ENCODE assay signal across 14 cellular contexts in the genomic region with DNA sequence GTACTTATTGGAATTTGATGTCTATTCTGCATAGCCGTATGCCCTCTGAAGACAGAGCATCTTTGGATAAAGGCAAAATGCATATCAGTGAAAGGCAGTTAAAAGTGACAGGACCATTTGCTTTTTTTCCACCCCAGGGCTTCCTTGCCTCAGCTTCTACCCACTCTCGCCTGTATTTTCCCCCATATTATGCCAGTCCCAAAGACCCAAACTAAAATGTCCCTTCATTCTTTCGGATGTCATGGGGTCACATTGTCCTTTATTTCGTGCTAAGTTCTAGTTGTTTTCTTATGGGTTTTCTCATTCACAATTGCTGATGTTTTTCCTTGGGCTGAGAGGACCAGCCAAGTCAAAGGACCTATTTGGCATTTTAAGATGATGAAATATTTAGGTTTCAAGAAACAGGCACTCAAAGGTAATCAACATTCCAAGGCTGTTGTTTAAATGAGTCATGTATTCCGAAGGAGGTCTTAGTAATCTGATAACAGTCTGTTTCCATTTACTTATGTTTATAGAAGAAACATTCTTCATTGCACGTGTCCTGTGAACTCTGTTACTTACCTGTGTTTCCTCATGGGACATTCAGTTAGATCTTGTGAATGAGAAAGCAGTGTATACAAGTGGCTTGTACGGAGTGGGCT.
A peak's percentile ranks its signal among the peaks of the same experiment; 100 is the strongest.
DNase-seq lines count a peak whose midpoint lies in the region; ATAC-seq, FAIRE-seq and TF ChIP-seq lines count a peak whose summit lies in the region.
"Had no signal": no experiment of that assay in that cellular context is flagged by ENCODE, and none has a peak within 500 bp of the region (broad histone marks: within the 10 kb centered on the region; RNA-seq: fewer than 3 reads in every experiment).

No MANE protein-coding gene starts in this region.

- no peaks in the 10 kb centered on the region for H3K9me3 ChIP-seq in GM23248 (ENCODE audit: low read depth)
- H3K9me3 ChIP-seq in parathyroid adenoma (ENCODE audit: control insufficient read depth, low read length) = no peaks in the 10 kb centered on the region
- H3K9me3 ChIP-seq in OCI-LY7 (ENCODE audit: low read length) = no peaks in the 10 kb centered on the region
- no peaks in the 10 kb centered on the region for H3K9me3 ChIP-seq in vagina

- no TSS peak for BruUV-seq in OCI-LY7 (replicated peaks; lab: Mats Ljungman, UMichigan)

- H3K4me1 ChIP-seq in GM23248 (ENCODE audit: insufficient read depth) (peaks cover 23% of the 10 kb centered on the region), parathyroid adenoma (peaks cover 59% of the 10 kb centered on the region), OCI-LY7 (ENCODE audit: insufficient read depth, low read length, poor library complexity, severe bottlenecking) (no peaks in the 10 kb centered on the region), vagina (no peaks in the 10 kb centered on the region)

- H3K4me3 ChIP-seq in GM23248 = no peak overlapping the region
- H3K4me3 ChIP-seq in fibroblast of mammary gland (ENCODE audit: control insufficient read depth, low read depth, low read length) = no peak overlapping the region
- no peak overlapping the region for H3K4me3 ChIP-seq in parathyroid adenoma (ENCODE audit: low read depth, low read length)
- H3K4me3 ChIP-seq in OCI-LY7 (ENCODE audit: low read depth, low read length, poor library complexity, severe bottlenecking) = no peak overlapping the region
- H3K4me3 ChIP-seq in vagina = no peak overlapping the region
- H3K4me3 ChIP-seq: GM12878 had no signal

- intact Hi-C loops in OCI-LY7 (cut with micrococcal nuclease; ENCODE audit: unreplicated experiment) (no loop called here), vagina (cut with DNase I) (no loop called here)

- 34 to 44% methylated on average over 7 of the region's 7 CpGs for WGBS in GM23248 (ENCODE audit: low coverage in 1 of 2, low lambda C conversion rate in 2 of 2, missing lambda C conversion rate in 2 of 2), 2 experiments

- H2AFZ ChIP-seq in GM23248 = no peak overlapping the region
- H2AFZ ChIP-seq in parathyroid adenoma = no peak overlapping the region
- H2AFZ ChIP-seq in OCI-LY7 (ENCODE audit: low read length) = no peak overlapping the region

- no peaks in the 10 kb centered on the region for H3K36me3 ChIP-seq in GM23248 (ENCODE audit: low read depth)
- peaks cover 11% of the 10 kb centered on the region for H3K36me3 ChIP-seq in parathyroid adenoma (ENCODE audit: control insufficient read depth, insufficient read depth, low read length)
- H3K36me3 ChIP-seq in OCI-LY7 (ENCODE audit: insufficient read depth, low read length) = no peaks in the 10 kb centered on the region
- H3K36me3 ChIP-seq in vagina = no peaks in the 10 kb centered on the region

- in situ Hi-C loops in GM23248 (cut with MboI) = no loop called here

- peak overlapping the region; percentile 35 for H3K27ac ChIP-seq in GM23248
- H3K27ac ChIP-seq in parathyroid adenoma = peak overlapping the region; percentile 100
- no peak overlapping the region for H3K27ac ChIP-seq in OCI-LY7 (ENCODE audit: low read depth, low read length, poor library complexity, severe bottlenecking)
- no peak overlapping the region for H3K27ac ChIP-seq in vagina

- H3K4me2 ChIP-seq in GM23248 (ENCODE audit: unreplicated experiment) = peak overlapping the region; percentile 50
- peak overlapping the region; percentile 20 for H3K4me2 ChIP-seq in parathyroid adenoma (ENCODE audit: low read length)
- H3K4me2 ChIP-seq in OCI-LY7 (ENCODE audit: low read length) = no peak overlapping the region

- no peak for ATAC-seq in GM19351 (IDR thresholded peaks at IDR 0.05; ENCODE audit: unreplicated experiment)
- ATAC-seq: activated CD4-positive, alpha-beta T cell treated with anti-CD3 and anti-CD28 coated beads for 36 hours; GM12878 had no signal

- TF ChIP-seq CTCF in fibroblast of mammary gland (conservative IDR thresholded peaks at IDR 0.05; ENCODE audit: control insufficient read depth, insufficient read depth, low read depth, low read length) (no peak), parathyroid adenoma (IDR thresholded peaks at IDR 0.05) (no peak), OCI-LY7 (conservative IDR thresholded peaks at IDR 0.05; ENCODE audit: low read length) (no peak), vagina (IDR thresholded peaks at IDR 0.05) (no peak)

- H3K79me2 ChIP-seq in GM23248 (ENCODE audit: insufficient read depth) = no peaks in the 10 kb centered on the region
- H3K79me2 ChIP-seq in parathyroid adenoma = peaks cover 5% of the 10 kb centered on the region
- no peaks in the 10 kb centered on the region for H3K79me2 ChIP-seq in OCI-LY7 (ENCODE audit: insufficient read depth, low read depth, low read length)

- H3F3A ChIP-seq in GM23248 (ENCODE audit: insufficient read depth) = peaks cover 9% of the 10 kb centered on the region; the same call in 1 of the 2 replicates

- FAIRE-seq in RCC 7860 (lab: Jason Lieb, UNC) = peak; percentile 48
- FAIRE-seq: GM12878, kidney had no signal

- DNase-seq in GM23248 (peak; percentile 47), RCC 7860 (ENCODE audit: low spot score) (peak; percentile 62), fibroblast of mammary gland (ENCODE audit: low read depth) (peak; percentile 10), OCI-LY7 (ENCODE audit: low spot score) (no peak), vagina (ENCODE audit: extremely low spot score in 2 of 2) (no peak)
- no peak for DNase-seq in stimulated activated naive CD4-positive, alpha-beta T cell (lab: John Stamatoyannopoulos, UW)
- DNase-seq: activated CD4-positive, alpha-beta T cell treated with anti-CD3 and anti-CD28 coated beads for 36 hours; CD8-positive, alpha-beta memory T cell; kidney; NCI-H2171 treated with DMSO at 0.1 percent for 48 hours; stimulated activated CD4-positive, alpha-beta T cell treated with anti-CD3 and anti-CD28 coated beads, Interleukin-2, amount 100 ng/mL, for 48 hours had no signal

- POLR2A ChIA-PET in OCI-LY7 (lab: Charles Lee) = no interaction called here

- H4K20me1 ChIP-seq in GM23248 (ENCODE audit: insufficient read depth) (no peaks in the 10 kb centered on the region), OCI-LY7 (ENCODE audit: insufficient read depth, low read length) (no peaks in the 10 kb centered on the region)

- CTCF ChIA-PET in OCI-LY7 (lab: Charles Lee; ENCODE audit: unreplicated experiment) = no interaction called here

- H3K9ac ChIP-seq in GM23248 (no peak overlapping the region), parathyroid adenoma (peak overlapping the region; percentile 54)

- TF ChIP-seq POLR2A in vagina (IDR thresholded peaks at IDR 0.05) = no peak

- H3K27me3 ChIP-seq in GM23248 (replicated peaks; ENCODE audit: insufficient read depth) (peaks cover 4% of the 10 kb centered on the region; the same call in 1 of the 2 replicates), parathyroid adenoma (ENCODE audit: control insufficient read depth, insufficient read depth, low read length) (no peaks in the 10 kb centered on the region), vagina (no peaks in the 10 kb centered on the region)

- H3K9me2 ChIP-seq in GM23248 (ENCODE audit: insufficient read depth) = no peaks in the 10 kb centered on the region
- no peaks in the 10 kb centered on the region for H3K9me2 ChIP-seq in OCI-LY7 (ENCODE audit: insufficient read depth, low read length)

Comparison
In these comparisons a context has a peak if more than half of its experiments do, and no peak if none do; other contexts are left out.
1. DNase-seq: peak in GM23248 (single experiment), RCC 7860 (single experiment) and fibroblast of mammary gland (single experiment); none in OCI-LY7 (single experiment), stimulated activated naive CD4-positive, alpha-beta T cell (0 of 6) and vagina (0 of 2).
2. H3K27ac ChIP-seq: peak in GM23248 (single experiment) and parathyroid adenoma (single experiment); none in OCI-LY7 (single experiment) and vagina (single experiment).